12 cellular contexts compared by ENCODE assay signal in genomic region chr11:74849525-74850391, GRCh38.
DNase-seq lines count a peak whose midpoint lies in the region; FAIRE-seq lines count a peak whose summit lies in the region.
"Had no signal": no experiment of that assay in that cellular context is flagged by ENCODE, and none has a peak within 500 bp of the region (broad histone marks: within the 10 kb centered on the region; RNA-seq: fewer than 3 reads in every experiment).

No MANE protein-coding gene starts in this region.

- FAIRE-seq in HTR-8/SVneo (lab: Jason Lieb, UNC) = peak; percentile 72
- FAIRE-seq: colon had no signal

- DNase-seq in AG08396 (ENCODE audit: low spot score) (peak; percentile 67), HTR-8/SVneo (ENCODE audit: insufficient read length, low spot score) (peak; percentile 64), astrocyte of the hippocampus (ENCODE audit: low read depth, low spot score) (peak; percentile 71), islet precursor cell (peak; percentile 94), occipital lobe (lab: John Stamatoyannopoulos, UW) (no peak), HUDEP-2 (lab: John Stamatoyannopoulos, UW; ENCODE audit: unreplicated experiment in 76 of 76) (no peak), NCI-H1436 (lab: John Stamatoyannopoulos, UW) (no peak)
- DNase-seq in activated CD4-positive, alpha-beta T cell treated with anti-CD3 and anti-CD28 coated beads, Interleukin-2, amount 50 U/mL, for 1 hour = no peak
- DNase-seq: left ventricle myocardium inferior, sigmoid colon, SW 1271 had no signal

Comparison
In these comparisons a context has a peak if more than half of its experiments do, and no peak if none do; other contexts are left out.
1. DNase-seq: peak in AG08396 (single experiment), HTR-8/SVneo (single experiment), astrocyte of the hippocampus (single experiment) and islet precursor cell (single experiment); none in occipital lobe (single experiment), HUDEP-2 (0 of 76), activated CD4-positive, alpha-beta T cell treated with anti-CD3 and anti-CD28 coated beads, Interleukin-2, amount 50 U/mL, for 1 hour (single experiment) and NCI-H1436 (single experiment).